1 cellular context compared by ENCODE assay signal in genomic region chr17:18361837-18362380, GRCh38.
TF ChIP-seq lines count a peak whose summit lies in the region.

No MANE protein-coding gene starts in this region.

TF ChIP-seq in A549, 52 proteins besides CTCF, POLR2A, EP300 and RAD21 (continued from another document):
- no peak for TF ChIP-seq USF2 (IDR thresholded peaks at IDR 0.05)
- no peak for TF ChIP-seq BCL3 (IDR thresholded peaks at IDR 0.05)
- TF ChIP-seq BHLHE40 (IDR thresholded peaks at IDR 0.05; ENCODE audit: low read depth, low read length): no peak
- TF ChIP-seq SMC3 (IDR thresholded peaks at IDR 0.05): no peak
